In genomic region chr11:59810189-59810910, GRCh38 we compare ENCODE assay signal across 1 cellular context.
TF ChIP-seq lines count a peak whose summit lies in the region.

MRPL16 (minus strand) TSS chr11:59810778; CDS start chr11:59810658, 120 bp downstream.

TF ChIP-seq in SK-N-SH, 30 proteins besides CTCF, POLR2A, EP300 and RAD21 (continued from another document):
- TF ChIP-seq IRF3 (IDR thresholded peaks at IDR 0.05; ENCODE audit: low read depth, low read length) (no peak), CHD2 (IDR thresholded peaks at IDR 0.05; ENCODE audit: low read length, partially characterized antibody) (peak; percentile 69), REST (IDR thresholded peaks at IDR 0.05; ENCODE audit: low read depth, low read length) (peak; percentile 64; the same call in 1 of the 2 replicates), USF1 (IDR thresholded peaks at IDR 0.05; ENCODE audit: borderline replicate concordance, low read depth) (peak; percentile 45; the same call in 1 of the 2 replicates)
